Comparison of ENCODE assay signal across 22 cellular contexts in the genomic region with DNA sequence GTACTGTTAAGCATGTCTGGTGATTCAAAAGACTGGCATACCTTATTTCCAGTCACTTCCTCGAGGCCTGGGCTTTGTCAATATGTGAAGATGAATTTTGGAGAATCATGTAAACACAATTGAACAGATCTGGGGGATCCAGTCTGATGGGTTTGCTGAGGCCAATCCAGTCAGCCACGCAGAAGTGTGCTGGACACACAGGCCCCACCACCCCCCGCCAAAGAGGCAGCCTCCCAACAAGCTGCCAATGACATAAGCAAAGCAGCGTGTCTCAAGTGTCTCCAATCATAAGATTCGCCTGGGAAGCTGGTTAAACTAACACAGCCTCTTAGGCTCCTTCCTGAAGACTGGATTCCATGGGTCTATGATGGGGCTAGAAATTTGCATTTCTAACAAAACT.
"Had no signal": no experiment of that assay in that cellular context is flagged by ENCODE, and none has a peak within 500 bp of the region (broad histone marks: within the 10 kb centered on the region; RNA-seq: fewer than 3 reads in every experiment).

No MANE protein-coding gene starts in this region.

- H3K36me3 Mint-ChIP-seq: activated naive CD4-positive, alpha-beta T cell treated with anti-CD3 and anti-CD28 coated beads, Interleukin-2, amount 10 ng/mL, durations not matched to agents 7 days and 5 days; memory B cell; naive B cell had no signal

- H3K4me1 ChIP-seq: colonic mucosa had no signal

- H3K27me3 Mint-ChIP-seq: activated naive CD4-positive, alpha-beta T cell treated with anti-CD3 and anti-CD28 coated beads, Interleukin-2, amount 10 ng/mL, durations not matched to agents 7 days and 5 days; activated naive CD8-positive, alpha-beta T cell treated with anti-CD3 and anti-CD28 coated beads, Interleukin-2, amount 50 U/mL, for 24 hours; central memory CD8-positive, alpha-beta T cell; memory B cell; stimulated activated naive CD8-positive, alpha-beta T cell treated with anti-CD3 and anti-CD28 coated beads, Interleukin-15, amount 100 ng/mL, for 72 hours had no signal

- DNase-seq: activated CD4-positive, alpha-beta T cell treated with anti-CD3 and anti-CD28 coated beads, Interleukin-2, amount 10 ng/mL, durations not matched to agents 7 days and 5 days; activated CD8-positive, alpha-beta T cell treated with anti-CD3 and anti-CD28 coated beads, Interleukin-2, amount 10 ng/mL, durations not matched to agents 7 days and 5 days; activated naive CD4-positive, alpha-beta T cell treated with anti-CD3 and anti-CD28 coated beads, Interleukin-2, amount 10 ng/mL, durations not matched to agents 7 days and 5 days; activated naive CD8-positive, alpha-beta T cell treated with anti-CD3 and anti-CD28 coated beads, Interleukin-2, amount 50 U/mL, for 24 hours; activated T-cell treated with anti-CD3 and anti-CD28 coated beads, Interleukin-2, amount 50 U/mL, for 4 hours; heart left ventricle; kidney glomerular epithelial cell; left ventricle myocardium superior; stimulated activated CD4-positive, alpha-beta T cell treated with anti-CD3 and anti-CD28 coated beads, Interleukin-2, amount 100 ng/mL, for 48 hours; stimulated activated naive CD8-positive, alpha-beta T cell treated with anti-CD3 and anti-CD28 coated beads, Interleukin-15, amount 100 ng/mL, for 72 hours; T1000 had no signal

- H3K27me3 ChIP-seq: colonic mucosa, gastroesophageal sphincter, heart left ventricle, suprapubic skin had no signal

- H3K36me3 ChIP-seq: colonic mucosa, gastroesophageal sphincter, heart left ventricle, suprapubic skin had no signal

- ATAC-seq: activated CD4-positive, CD25-positive, alpha-beta regulatory T cell treated with anti-CD3 and anti-CD28 coated beads, Interleukin-2, amount 50 U/mL, for 24 hours; activated CD8-positive, alpha-beta T cell treated with anti-CD3 and anti-CD28 coated beads, Interleukin-2, amount 10 ng/mL, durations not matched to agents 7 days and 5 days; activated naive CD8-positive, alpha-beta T cell treated with anti-CD3 and anti-CD28 coated beads, Interleukin-2, amount 50 U/mL, for 24 hours; activated T-cell treated with anti-CD3 and anti-CD28 coated beads, Interleukin-2, amount 50 U/mL, for 4 hours; gastroesophageal sphincter; heart left ventricle; left ventricle myocardium superior; mucosa of descending colon; right cardiac atrium; stimulated activated naive CD8-positive, alpha-beta T cell treated with anti-CD3 and anti-CD28 coated beads, Interleukin-15, amount 100 ng/mL, for 72 hours had no signal

- H3K9me3 Mint-ChIP-seq: activated CD4-positive, alpha-beta T cell treated with anti-CD3 and anti-CD28 coated beads, Interleukin-2, amount 10 ng/mL, durations not matched to agents 7 days and 5 days; activated naive CD4-positive, alpha-beta T cell treated with anti-CD3 and anti-CD28 coated beads, Interleukin-2, amount 10 ng/mL, durations not matched to agents 7 days and 5 days; activated T-cell treated with anti-CD3 and anti-CD28 coated beads, Interleukin-2, amount 50 U/mL, for 4 hours; central memory CD8-positive, alpha-beta T cell; memory B cell; neural crest cell; stimulated activated naive CD8-positive, alpha-beta T cell treated with anti-CD3 and anti-CD28 coated beads, Interleukin-15, amount 100 ng/mL, for 72 hours had no signal

- H3K27ac Mint-ChIP-seq: activated CD8-positive, alpha-beta T cell treated with anti-CD3 and anti-CD28 coated beads, Interleukin-2, amount 10 ng/mL, durations not matched to agents 7 days and 5 days; activated naive CD4-positive, alpha-beta T cell treated with anti-CD3 and anti-CD28 coated beads, Interleukin-2, amount 10 ng/mL, durations not matched to agents 7 days and 5 days had no signal

- H3K4me3 ChIP-seq: colonic mucosa, gastroesophageal sphincter, heart left ventricle, mucosa of descending colon, skin epidermis, suprapubic skin had no signal

- H3K27ac ChIP-seq: colonic mucosa, gastroesophageal sphincter, skin epidermis, suprapubic skin had no signal

- H3K4me3 Mint-ChIP-seq: activated CD4-positive, alpha-beta T cell treated with anti-CD3 and anti-CD28 coated beads, Interleukin-2, amount 10 ng/mL, durations not matched to agents 7 days and 5 days; activated CD8-positive, alpha-beta T cell treated with anti-CD3 and anti-CD28 coated beads, Interleukin-2, amount 10 ng/mL, durations not matched to agents 7 days and 5 days; activated naive CD4-positive, alpha-beta T cell treated with anti-CD3 and anti-CD28 coated beads, Interleukin-2, amount 10 ng/mL, durations not matched to agents 7 days and 5 days; activated naive CD8-positive, alpha-beta T cell treated with anti-CD3 and anti-CD28 coated beads, Interleukin-2, amount 50 U/mL, for 24 hours; activated T-cell treated with anti-CD3 and anti-CD28 coated beads, Interleukin-2, amount 50 U/mL, for 4 hours; central memory CD8-positive, alpha-beta T cell; memory B cell; neural crest cell; stimulated activated naive CD8-positive, alpha-beta T cell treated with anti-CD3 and anti-CD28 coated beads, Interleukin-15, amount 100 ng/mL, for 72 hours had no signal

- H3K9me3 ChIP-seq: colonic mucosa, gastroesophageal sphincter, heart left ventricle, mucosa of descending colon, suprapubic skin had no signal
